24 cellular contexts compared by ENCODE assay signal in genomic region chr6:17064975-17065374, GRCh38. TPM values are rescaled to one million over a fixed set of nuclear protein-coding genes. Genes with fewer than 3 reads are reported as not detected.
A peak's percentile ranks its signal among the peaks of the same experiment; 100 is the strongest.
DNase-seq lines count a peak whose midpoint lies in the region; ATAC-seq, FAIRE-seq and TF ChIP-seq lines count a peak whose summit lies in the region.
"Had no signal": no experiment of that assay in that cellular context is flagged by ENCODE, and none has a peak within 500 bp of the region (broad histone marks: within the 10 kb centered on the region; RNA-seq: fewer than 3 reads in every experiment).

No MANE protein-coding gene starts in this region.

- no peaks in the 10 kb centered on the region for H3K79me2 ChIP-seq in SK-N-SH (ENCODE audit: insufficient read depth)

- no peak for ATAC-seq in SK-N-SH treated with all-trans-retinoic acid at 6 μM for 48 hours
- no peak for ATAC-seq in pancreas
- ATAC-seq in GM21390 (IDR thresholded peaks at IDR 0.05; ENCODE audit: unreplicated experiment): no peak
- no peak for ATAC-seq in GM21515 (IDR thresholded peaks at IDR 0.05; ENCODE audit: unreplicated experiment)

- DNase-seq in SK-N-SH (no peak), EL (peak; percentile 43), chondrocyte (ENCODE audit: low spot score) (no peak), pancreas (no peak), COR-L47 (lab: John Stamatoyannopoulos, UW) (no peak)
- DNase-seq: ACHN; C1 segment of cervical spinal cord; Caco-2; CD4-positive, alpha-beta memory T cell; DMS153; DND-41; GF-D8; GM23248; H7; HCEC 1CT had no signal

- CTCF ChIA-PET in SK-N-SH (lab: Yijun Ruan, JAX): interaction anchor here (0.9 kb wide), 2 partner anchors 21 to 100 kb away, joined by 4 to 5 read pairs; no protein-coding TSS in a partner anchor

- H3K4me1 Mint-ChIP-seq in chondrocyte (ENCODE audit: low read depth): peaks cover 8% of the 10 kb centered on the region
- H3K4me1 Mint-ChIP-seq: CD4-positive, alpha-beta memory T cell had no signal

- no peak overlapping the region for H3K9ac ChIP-seq in SK-N-SH
- H3K9ac ChIP-seq: GM23248 had no signal

- H3K4me3 Mint-ChIP-seq in chondrocyte (ENCODE audit: unreplicated experiment): no peak overlapping the region
- H3K4me3 Mint-ChIP-seq: CD4-positive, alpha-beta memory T cell had no signal

- H3K4me1 ChIP-seq in SK-N-SH (ENCODE audit: control insufficient read depth in 1 of 2, insufficient read depth in 2 of 2, low read depth in 1 of 2, low read length in 1 of 2): peaks cover 0 to 6% of the 10 kb centered on the region in 2 experiments; a peak in 1 of 4 replicates
- no peaks in the 10 kb centered on the region for H3K4me1 ChIP-seq in pancreas
- H3K4me1 ChIP-seq: Caco-2 had no signal

- H3K36me3 ChIP-seq in SK-N-SH (replicated peaks in 1 of 2; ENCODE audit: control insufficient read depth in 1 of 2, insufficient read depth in 2 of 2, low read length in 1 of 2) (no peaks in the 10 kb centered on the region), pancreas (no peaks in the 10 kb centered on the region)

- no peaks in the 10 kb centered on the region for H4K20me1 ChIP-seq in SK-N-SH (ENCODE audit: insufficient read depth)

- TF ChIP-seq CTCF in SK-N-SH (IDR thresholded peaks at IDR 0.05) (no peak), chondrocyte (IDR thresholded peaks at IDR 0.05) (no peak), pancreas (IDR thresholded peaks at IDR 0.05) (no peak)

- H3K27me3 Mint-ChIP-seq in chondrocyte (ENCODE audit: low read depth): no peaks in the 10 kb centered on the region

- H3K4me3 ChIP-seq in SK-N-SH (ENCODE audit: low read depth in 2 of 2, low read length in 1 of 2) (no peak overlapping the region), pancreas (no peak overlapping the region)
- H3K4me3 ChIP-seq: GM23248 had no signal

- H3K27ac ChIP-seq in SK-N-SH (ENCODE audit: low read depth in 2 of 2, low read length in 1 of 2) (peak overlapping the region in 1 of 2 experiments; percentile 43; a peak in 2 of 4 replicates), pancreas (no peak overlapping the region)
- H3K27ac ChIP-seq: 22Rv1, GM23248 had no signal

- H3K9me3 ChIP-seq in SK-N-SH (peaks cover 4% of the 10 kb centered on the region; the same call in 1 of the 2 replicates), pancreas (no peaks in the 10 kb centered on the region)
- H3K9me3 ChIP-seq: Caco-2 had no signal

- intact Hi-C loops in pancreas (cut with DNase I): no loop called here

- peak; percentile 29 for FAIRE-seq in pancreas (lab: Jason Lieb, UNC)
- FAIRE-seq: A204.1, GM12891, GM18507, H1 had no signal

- POLR2A ChIA-PET in SK-N-SH (lab: Yijun Ruan, JAX): no interaction called here

- peaks cover 12% of the 10 kb centered on the region for H3K9me3 Mint-ChIP-seq in chondrocyte (ENCODE audit: low read depth)

- no peak for TF ChIP-seq RAD21 in SK-N-SH (IDR thresholded peaks at IDR 0.05; ENCODE audit: low read length)

- H3F3A ChIP-seq in SK-N-SH (replicated peaks; ENCODE audit: insufficient read depth): peaks cover 11% of the 10 kb centered on the region

- H3K9me2 ChIP-seq in SK-N-SH: no peaks in the 10 kb centered on the region

- no peak overlapping the region for H2AFZ ChIP-seq in SK-N-SH (ENCODE audit: low read depth)
- H2AFZ ChIP-seq: GM23248 had no signal

- peak overlapping the region; percentile 57 for H3K27ac Mint-ChIP-seq in chondrocyte (ENCODE audit: unreplicated experiment)
- H3K27ac Mint-ChIP-seq: CD4-positive, alpha-beta memory T cell had no signal

- no peak overlapping the region for H3K4me2 ChIP-seq in SK-N-SH

- peaks cover 5% of the 10 kb centered on the region for H3K36me3 Mint-ChIP-seq in chondrocyte (ENCODE audit: low read depth)
- H3K36me3 Mint-ChIP-seq: CD4-positive, alpha-beta memory T cell had no signal

- no peaks in the 10 kb centered on the region for H3K27me3 ChIP-seq in SK-N-SH (ENCODE audit: insufficient read depth)
- H3K27me3 ChIP-seq in pancreas: no peaks in the 10 kb centered on the region

- TF ChIP-seq EP300 in SK-N-SH (IDR thresholded peaks at IDR 0.05; ENCODE audit: borderline replicate concordance in 1 of 2, low read depth in 1 of 2, low read length in 1 of 2): no peak

TF ChIP-seq in SK-N-SH, 30 proteins besides CTCF, POLR2A, EP300 and RAD21:
- TF ChIP-seq PBX3 (IDR thresholded peaks at IDR 0.05) (no peak), NRF1 (IDR thresholded peaks at IDR 0.05; ENCODE audit: low read depth, low read length) (no peak), FOSL2 (IDR thresholded peaks at IDR 0.05; ENCODE audit: borderline replicate concordance, low read depth) (peak; percentile 26; the same call in 1 of the 2 replicates)

TF ChIP-seq in SK-N-SH treated with all-trans-retinoic acid at 6 μM for 48 hours, 23 proteins besides CTCF, POLR2A, EP300 and RAD21:
- TF ChIP-seq ESRRG (CRISPR knock-in tag; IDR thresholded peaks at IDR 0.05) (no peak), SNAI2 (CRISPR knock-in tag; IDR thresholded peaks at IDR 0.05) (no peak), RARB (CRISPR knock-in tag; IDR thresholded peaks at IDR 0.05) (no peak)

RNA-seq across cellular contexts. Expression of gene STMND1, which starts 36.9 kb away (rescaled TPM):
- polyA plus RNA-seq in SK-N-SH (2012; rRNA removed): not detected in 2 replicates
- not detected in 2 replicates for polyA plus RNA-seq in SK-N-SH (2012; cell fraction: cytosol; rRNA removed)
- polyA plus RNA-seq in SK-N-SH (2012; cell fraction: nucleus; rRNA removed): not detected in 2 replicates
- total RNA-seq in chondrocyte: not detected in 3 replicates
- 1 to 10 TPM in 5 of 6 donors, under 1 TPM in 1; 0.21 to 3.8 (median 1.4) TPM for total RNA-seq in pancreas
- 1 to 10 TPM; 1.1 to 2.2 TPM for polyA plus RNA-seq in pancreas
- total RNA-seq: Caco-2; CD4-positive, alpha-beta memory T cell; G401; GM23248; H1; H7 had no signal
- polyA plus RNA-seq: CD4-positive, alpha-beta memory T cell; GM23248; H1 had no signal
